Comparison of ENCODE assay signal across 8 cellular contexts in genomic region chr17:8118769-8119574, GRCh38. TPM values are rescaled to one million over a fixed set of nuclear protein-coding genes. Genes with fewer than 3 reads are reported as not detected.
DNase-seq lines count a peak whose midpoint lies in the region; ATAC-seq and TF ChIP-seq lines count a peak whose summit lies in the region.

No MANE protein-coding gene starts in this region.

- H3K27me3 Mint-ChIP-seq in WTC11 (ENCODE audit: low read depth) = peaks cover 73% of the 10 kb centered on the region

- intact Hi-C loops in mammary epithelial cell (cut with micrococcal nuclease) = loop anchor here (1.0 to 5.0 kb wide), 4 partner anchors 25 to 277 kb away; no protein-coding TSS in a partner anchor

- peak overlapping the region; percentile 89 for H3K9ac ChIP-seq in mammary epithelial cell (ENCODE audit: insufficient read depth, low read length)

- BruUV-seq in mammary epithelial cell (replicated peaks; lab: Mats Ljungman, UMichigan) = no TSS peak

- H4K20me1 ChIP-seq in mammary epithelial cell (ENCODE audit: insufficient read depth, low read length) = peaks cover 3% of the 10 kb centered on the region

- H3K9me3 Mint-ChIP-seq in WTC11 = no peaks in the 10 kb centered on the region

- no peaks in the 10 kb centered on the region for H3K36me3 Mint-ChIP-seq in WTC11

- TF ChIP-seq CTCF in GM06990 (IDR thresholded peaks at IDR 0.05; ENCODE audit: insufficient read depth, low read length, poor library complexity, severe bottlenecking) = peak; percentile 99
- peak; percentile 41; the same call in 1 of the 2 replicates for TF ChIP-seq CTCF in WTC11 (IDR thresholded peaks at IDR 0.05)
- peak; percentile 61 to 85 for TF ChIP-seq CTCF in mammary epithelial cell (conservative IDR thresholded peaks at IDR 0.05 in 1 of 2, IDR thresholded peaks at IDR 0.05 in 1 of 2; ENCODE audit: extremely low read depth in 1 of 2, insufficient read depth in 1 of 2, low read depth in 1 of 2, low read length in 2 of 2)

- CTCF ChIA-PET in WTC11 (lab: Charles Lee) (interaction anchor here (0.6 to 9.8 kb wide), 38 partner anchors 10 to 494 kb away, joined by 3 to 118 read pairs (median 5); partner anchors contain the start of genes AURKB, CYB5D1, KCNAB3 and KRABD2), mammary epithelial cell (lab: Charles Lee; ENCODE audit: low non-redundant PET) (interaction anchor here (0.6 to 1.4 kb wide), 3 partner anchors 46 to 129 kb away, joined by 4 to 8 read pairs (median 5); no protein-coding TSS in a partner anchor)

- 0 out of 2 replicates have a peak overlapping the region, but pooled peaks have one; percentile 69 for H3K27ac Mint-ChIP-seq in WTC11

- peaks cover 3% of the 10 kb centered on the region for H3K27me3 ChIP-seq in GM06990 (replicated peaks; ENCODE audit: control insufficient read depth, insufficient read depth, low read length)
- H3K27me3 ChIP-seq in mammary epithelial cell (ENCODE audit: insufficient read depth, low read length) = no peaks in the 10 kb centered on the region

- in situ Hi-C loops in mammary epithelial cell (cut with MboI; ENCODE audit: low sequenced_read_pairs in 2 of 2) = no loop called here

- DNase-seq in GM06990 (ENCODE audit: extremely low read depth, insufficient read length) (peak; percentile 91), NCI-H2171 (lab: John Stamatoyannopoulos, UW) (peak; percentile 76), WTC11 (ENCODE audit: low spot score) (peak; percentile 91), mammary epithelial cell (peak; percentile 75), iPS-NIHi11 (ENCODE audit: low spot score) (peak; percentile 85)

- ATAC-seq in HG02981 (IDR thresholded peaks at IDR 0.05; ENCODE audit: unreplicated experiment) = peak; percentile 29
- peak; percentile 44 for ATAC-seq in WTC11
- no peak for ATAC-seq in GM21526 (IDR thresholded peaks at IDR 0.05; ENCODE audit: low FRiP score, unreplicated experiment)

- no peaks in the 10 kb centered on the region for H3K79me2 ChIP-seq in mammary epithelial cell (ENCODE audit: insufficient read depth, low read length)

- 2% methylated on average over 29 of the region's 38 CpGs for WGBS in mammary epithelial cell (ENCODE audit: low coverage, missing lambda C conversion rate)

- H3K4me3 Mint-ChIP-seq in WTC11 = peak overlapping the region; percentile 85

- no peaks in the 10 kb centered on the region for H3K9me3 ChIP-seq in mammary epithelial cell (replicated peaks; ENCODE audit: insufficient read depth, low read length)

- no peaks in the 10 kb centered on the region for H3K36me3 ChIP-seq in GM06990 (ENCODE audit: control insufficient read depth, insufficient read depth, low read length)
- no peaks in the 10 kb centered on the region for H3K36me3 ChIP-seq in mammary epithelial cell (ENCODE audit: insufficient read depth, low read length)

- H3K4me2 ChIP-seq in mammary epithelial cell (ENCODE audit: insufficient read depth, low read depth, low read length) = peak overlapping the region; percentile 98

- H3K4me3 ChIP-seq in GM06990 (replicated peaks; ENCODE audit: low read depth, low read length) (peak overlapping the region; percentile 60), mammary epithelial cell (replicated peaks in 1 of 3; ENCODE audit: insufficient read depth in 1 of 3, low read depth in 2 of 3, low read length in 3 of 3) (peak overlapping the region; percentile 54 to 61 (median 57)), skin epidermis (peak overlapping the region; percentile 39 to 51 (median 46))

- POLR2A ChIA-PET in WTC11 (lab: Charles Lee) = interaction anchor here (0.6 to 1.3 kb wide), 6 partner anchors 15 to 257 kb away, joined by 3 to 7 read pairs (median 4); partner anchors contain the start of gene KRABD2

- peaks cover 9% of the 10 kb centered on the region for H3K4me1 Mint-ChIP-seq in WTC11

- peaks cover 29% of the 10 kb centered on the region for H3K4me1 ChIP-seq in mammary epithelial cell (ENCODE audit: insufficient read depth, low read length)

- H3K27ac ChIP-seq in mammary epithelial cell (ENCODE audit: insufficient read depth, low read depth, low read length) = peak overlapping the region; percentile 95
- H3K27ac ChIP-seq in skin epidermis = peak overlapping the region in 20 of 21 experiments; percentile 12 to 87 (median 70)

- peak overlapping the region; percentile 92 for H2AFZ ChIP-seq in mammary epithelial cell (ENCODE audit: low read depth, low read length)

- dilution Hi-C loops in mammary epithelial cell (cut with HindIII; ENCODE audit: low sequenced_read_pairs) = no loop called here

TF ChIP-seq in WTC11, 78 proteins besides CTCF, POLR2A, EP300 and RAD21 (continues in another document):
- TF ChIP-seq HMGA2 (CRISPR knock-in tag; IDR thresholded peaks at IDR 0.05) (peak; percentile 8; the same call in 1 of the 2 replicates), ATF3 (CRISPR knock-in tag; conservative IDR thresholded peaks at IDR 0.05) (no peak), ZBTB21 (CRISPR knock-in tag; IDR thresholded peaks at IDR 0.05; ENCODE audit: borderline replicate concordance) (0 out of 2 replicates have a peak, but pooled peaks have one; percentile 10), PREB (CRISPR knock-in tag; IDR thresholded peaks at IDR 0.05; ENCODE audit: borderline replicate concordance) (no peak), HMGXB4 (CRISPR knock-in tag; IDR thresholded peaks at IDR 0.05) (peak; percentile 83), RELA (CRISPR knock-in tag; IDR thresholded peaks at IDR 0.05; ENCODE audit: borderline replicate concordance) (0 out of 2 replicates have a peak, but pooled peaks have one; percentile 26), CDX4 (CRISPR knock-in tag; IDR thresholded peaks at IDR 0.05; ENCODE audit: borderline replicate concordance) (no peak), E2F5 (CRISPR knock-in tag; IDR thresholded peaks at IDR 0.05) (no peak), TP53 (CRISPR knock-in tag; IDR thresholded peaks at IDR 0.05) (no peak), KAT7 (CRISPR knock-in tag; IDR thresholded peaks at IDR 0.05; ENCODE audit: borderline replicate concordance) (no peak)

RNA-seq across cellular contexts. Expression of gene ALOXE3, which starts 0.7 kb away (rescaled TPM):
- total RNA-seq in WTC11 (2021) = 0.48 to 0.81 TPM (median 0.62 TPM) in 3 replicates
- total RNA-seq in mammary epithelial cell = 10 to 100 TPM in 1 of 2 donors, 1 to 10 TPM in 1; 3.8 to 27.6 TPM
- 9.2 TPM for polyA plus RNA-seq in mammary epithelial cell
- polyA minus RNA-seq in mammary epithelial cell = 5.9 TPM

RNA-seq across cellular contexts. Expression of gene HES7, which starts 4.9 kb away (rescaled TPM):
- total RNA-seq in WTC11 (2021) = 3.1 to 3.9 TPM (median 3.7 TPM) in 3 replicates
- 1 to 10 TPM in 1 of 2 donors, under 1 TPM in 1; 0.33 to 1.9 TPM for total RNA-seq in mammary epithelial cell
- polyA plus RNA-seq in mammary epithelial cell = 0.34 TPM
- polyA minus RNA-seq in mammary epithelial cell = not detected

RNA-seq across cellular contexts. Expression of gene ALOX12B, which starts 31.5 kb away (rescaled TPM):
- total RNA-seq in WTC11 (2021) = 0.72 to 1.8 TPM (median 0.82 TPM) in 3 replicates
- 1 to 10 TPM in 1 of 2 donors, under 1 TPM in 1; 0.33 to 1.2 TPM for total RNA-seq in mammary epithelial cell
- 0.22 TPM for polyA plus RNA-seq in mammary epithelial cell
- polyA minus RNA-seq in mammary epithelial cell = 6.0 TPM

RNA-seq across cellular contexts. Expression of gene PER1, which starts 33.2 kb away (rescaled TPM):
- total RNA-seq in WTC11 (2021) (30.6 to 46.9 TPM (median 34.0 TPM) in 3 replicates), mammary epithelial cell (10 to 100 TPM; 26.8 to 97.9 TPM)
- 16.8 TPM for polyA plus RNA-seq in mammary epithelial cell
- 96.6 TPM for polyA minus RNA-seq in mammary epithelial cell

RNA-seq across cellular contexts. Expression of gene VAMP2, which starts 43.8 kb away (rescaled TPM):
- total RNA-seq in WTC11 (2021) (24.1 to 27.4 TPM (median 24.3 TPM) in 3 replicates), mammary epithelial cell (10 to 100 TPM in 1 of 2 donors, 1 to 10 TPM in 1; 9.2 to 30.8 TPM)
- polyA plus RNA-seq in mammary epithelial cell = 7.2 TPM
- polyA minus RNA-seq in mammary epithelial cell = 18.0 TPM

Comparison
In these comparisons a context has a peak if more than half of its experiments do, and no peak if none do; other contexts are left out.
1. CTCF ChIP-seq: peak in every context shown above with its lines; median percentile 99 in GM06990; 73 in mammary epithelial cell; 41 in WTC11.